15 cellular contexts compared by ENCODE assay signal in the genomic region with DNA sequence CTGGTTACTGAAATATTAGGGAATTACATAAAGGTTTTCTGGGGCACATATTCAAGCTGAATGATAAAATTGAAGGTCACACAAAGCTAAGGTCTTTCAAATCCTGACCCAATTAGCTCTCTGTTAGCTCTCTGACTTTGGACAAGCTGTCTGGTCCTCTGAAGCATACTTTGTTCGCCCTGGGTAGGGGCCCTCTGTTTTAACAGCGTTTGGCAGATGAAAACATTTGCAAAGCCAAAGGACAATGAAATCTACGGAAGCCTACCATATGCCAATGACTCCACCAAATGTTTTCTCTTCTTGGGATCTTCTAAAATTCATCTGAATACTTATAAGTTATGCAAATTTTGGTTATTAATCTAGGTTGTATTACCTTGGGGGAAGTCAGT. TPM values are rescaled to one million over a fixed set of nuclear protein-coding genes. Genes with fewer than 3 reads are reported as not detected.
DNase-seq lines count a peak whose midpoint lies in the region; TF ChIP-seq lines count a peak whose summit lies in the region.
"Had no signal": no experiment of that assay in that cellular context is flagged by ENCODE, and none has a peak within 500 bp of the region (broad histone marks: within the 10 kb centered on the region; RNA-seq: fewer than 3 reads in every experiment).

No MANE protein-coding gene starts in this region.

- H3K4me2 ChIP-seq in OCI-LY3 (ENCODE audit: low read length): peak overlapping the region; percentile 78
- H3K4me2 ChIP-seq in skeletal muscle satellite cell (ENCODE audit: low read length): peak overlapping the region; percentile 77

- H3K27ac ChIP-seq in C4-2B: peak overlapping the region; percentile 74
- no peak overlapping the region for H3K27ac ChIP-seq in OCI-LY3 (ENCODE audit: low read length)
- peak overlapping the region; percentile 21 to 54 (median 40) for H3K27ac ChIP-seq in esophagus muscularis mucosa (replicated peaks in 1 of 4)
- H3K27ac ChIP-seq: SK-N-MC had no signal

- H3K36me3 ChIP-seq in OCI-LY3 (replicated peaks; ENCODE audit: low read depth, low read length) (no peaks in the 10 kb centered on the region), esophagus muscularis mucosa (no peaks in the 10 kb centered on the region), skeletal muscle satellite cell (ENCODE audit: insufficient read depth, low read length) (no peaks in the 10 kb centered on the region)
- H3K36me3 ChIP-seq: right atrium auricular region had no signal

- 0 out of 2 replicates have a peak, but pooled peaks cover 3% of the 10 kb centered on the region for H3K27me3 ChIP-seq in OCI-LY3 (ENCODE audit: low read depth, low read length)
- peaks cover 0 to 36% (median 11%) of the 10 kb centered on the region in 4 donors for H3K27me3 ChIP-seq in esophagus muscularis mucosa
- H3K27me3 ChIP-seq in skeletal muscle satellite cell (ENCODE audit: control insufficient read depth, insufficient read depth, low read length): peaks cover 68% of the 10 kb centered on the region

- intact Hi-C loops in esophagus muscularis mucosa (cut with DNase I): no loop called here

- no peak for TF ChIP-seq POLR2A in esophagus muscularis mucosa (IDR thresholded peaks at IDR 0.05; ENCODE audit: low read depth)

- H3K4me3 ChIP-seq in OCI-LY3 (ENCODE audit: low read length) (peak overlapping the region; percentile 63), esophagus muscularis mucosa (no peak overlapping the region), skeletal muscle satellite cell (ENCODE audit: low read length) (peak overlapping the region; percentile 40)
- H3K4me3 ChIP-seq: SK-N-MC had no signal

- H2AFZ ChIP-seq in OCI-LY3 (ENCODE audit: low read depth, low read length): peak overlapping the region; percentile 95

- H3K4me1 ChIP-seq in OCI-LY3 (ENCODE audit: low read length): peaks cover 28% of the 10 kb centered on the region
- H3K4me1 ChIP-seq in esophagus muscularis mucosa: peaks cover 3 to 22% (median 16%) of the 10 kb centered on the region in 4 donors
- peaks cover 11% of the 10 kb centered on the region for H3K4me1 ChIP-seq in skeletal muscle satellite cell (ENCODE audit: control insufficient read depth, insufficient read depth, low read length)
- H3K4me1 ChIP-seq: right atrium auricular region had no signal

- DNase-seq in esophagus muscularis mucosa (ENCODE audit: extremely low spot score) (no peak), putamen (ENCODE audit: low spot score) (no peak), NAMALWA (ENCODE audit: low spot score) (no peak), AG08395 (ENCODE audit: low spot score) (no peak)
- DNase-seq in activated naive CD4-positive, alpha-beta T cell treated with anti-CD3 and anti-CD28 coated beads, Interleukin-2, amount 50 U/mL, for 16 hours: no peak
- DNase-seq: activated gamma-delta T cell, NCI-H526 treated with DMSO at 0.1 percent for 48 hours had no signal

- 74% methylated on average over 3 of the region's 3 CpGs for WGBS in esophagus muscularis mucosa

- no peaks in the 10 kb centered on the region for H4K20me1 ChIP-seq in OCI-LY3 (ENCODE audit: insufficient read depth, low read length)

- TF ChIP-seq CTCF in C4-2B (conservative IDR thresholded peaks at IDR 0.05): no peak
- no peak for TF ChIP-seq CTCF in OCI-LY3 (IDR thresholded peaks at IDR 0.05; ENCODE audit: low read depth, low read length)
- no peak for TF ChIP-seq CTCF in esophagus muscularis mucosa (IDR thresholded peaks at IDR 0.05)

- H3K79me2 ChIP-seq in OCI-LY3 (ENCODE audit: low read length): no peaks in the 10 kb centered on the region

- no peaks in the 10 kb centered on the region for H3K9me3 ChIP-seq in OCI-LY3 (ENCODE audit: insufficient read depth, low read length)
- H3K9me3 ChIP-seq in esophagus muscularis mucosa: no peaks in the 10 kb centered on the region
- H3K9me3 ChIP-seq in skeletal muscle satellite cell (replicated peaks; ENCODE audit: low read length): no peaks in the 10 kb centered on the region
- H3K9me3 ChIP-seq: right atrium auricular region had no signal

- no peak for TF ChIP-seq EP300 in esophagus muscularis mucosa (IDR thresholded peaks at IDR 0.05)

- H3K9ac ChIP-seq in OCI-LY3 (ENCODE audit: low read length) (no peak overlapping the region), skeletal muscle satellite cell (ENCODE audit: low read depth, low read length) (no peak overlapping the region)

RNA-seq across cellular contexts. Expression of a gene that starts 14.5 kb away (rescaled TPM):
- not detected for total RNA-seq in esophagus muscularis mucosa
- 1.5 and 1.7 TPM in 2 replicates for total RNA-seq in skeletal muscle satellite cell (2012; rRNA removed)
- total RNA-seq: left colon had no signal

RNA-seq across cellular contexts. Expression of a gene that starts 17.3 kb away (rescaled TPM):
- under 1 TPM in 2 of 4 donors, not detected in 2; 0.50 to 0.75 TPM for total RNA-seq in esophagus muscularis mucosa
- total RNA-seq in skeletal muscle satellite cell (2012; rRNA removed): 0.44 TPM in 1 of 2 replicates, not detected in the other
- total RNA-seq: chondrocyte had no signal

RNA-seq across cellular contexts. Expression of a gene that starts 56.7 kb away (rescaled TPM):
- not detected for total RNA-seq in esophagus muscularis mucosa
- not detected in 2 replicates for total RNA-seq in skeletal muscle satellite cell (2012; rRNA removed)
- total RNA-seq: chondrocyte, left colon, LHCN-M2, right atrium auricular region had no signal

Comparison
In these comparisons a context has a peak if more than half of its experiments do, and no peak if none do; other contexts are left out.
1. H3K4me3 ChIP-seq: peak in OCI-LY3 (single experiment) and skeletal muscle satellite cell (single experiment); none in esophagus muscularis mucosa (0 of 4).